In the genomic region with DNA sequence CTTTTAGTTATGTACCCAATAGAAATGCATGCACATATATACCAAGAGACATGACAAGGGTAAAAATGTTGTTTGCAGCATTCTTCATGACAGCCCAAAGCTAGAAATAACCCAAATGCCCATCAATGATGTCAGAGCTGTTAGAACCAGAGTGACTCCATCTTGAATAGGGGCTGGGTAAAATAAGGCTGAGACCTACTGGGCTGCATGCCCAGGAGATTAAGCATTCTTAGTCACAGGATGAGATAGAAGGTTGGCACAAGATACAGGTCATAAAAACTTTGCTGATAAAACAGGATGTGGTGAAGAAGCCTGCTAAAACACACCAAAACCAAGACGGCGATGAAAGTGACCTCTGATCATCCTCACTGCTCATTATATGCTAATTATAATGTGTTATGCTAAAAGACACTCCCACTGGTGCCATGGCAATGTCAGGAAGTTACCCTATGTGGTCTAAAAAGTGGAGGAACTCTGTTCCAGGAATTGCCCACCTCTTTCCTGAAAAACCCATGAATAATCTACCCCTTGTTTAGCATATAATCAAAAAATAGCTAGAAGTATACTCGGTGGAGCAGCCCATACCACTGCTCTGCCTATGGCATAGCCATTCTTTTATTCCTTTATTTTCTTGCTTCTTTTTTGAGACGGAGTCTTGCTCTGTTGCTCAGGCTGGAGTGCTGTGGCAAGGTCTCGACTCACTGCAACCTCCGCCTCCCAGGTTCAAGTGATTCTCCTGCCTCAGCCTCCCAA, we compare ENCODE assay signal across 1 cellular context.
TF ChIP-seq lines count a peak whose summit lies in the region.

No MANE protein-coding gene starts in this region.

TF ChIP-seq in GM12891, 5 proteins besides CTCF, POLR2A, EP300 and RAD21:
- no peak for TF ChIP-seq POLR2AphosphoS5 (IDR thresholded peaks at IDR 0.05; ENCODE audit: low read depth, low read length)
- TF ChIP-seq POU2F2 (IDR thresholded peaks at IDR 0.05; ENCODE audit: low read depth, low read length), result no peak
- TF ChIP-seq SPI1 (IDR thresholded peaks at IDR 0.05; ENCODE audit: low read depth, low read length), result no peak
- no peak for TF ChIP-seq TAF1 (IDR thresholded peaks at IDR 0.05; ENCODE audit: low read depth, low read length)
- no peak for TF ChIP-seq PAX5 (IDR thresholded peaks at IDR 0.05; ENCODE audit: insufficient read depth, low read length, severe bottlenecking)
